ENCODE assay signal across 19 cellular contexts in genomic region chr2:119427756-119428155, GRCh38. TPM values are rescaled to one million over a fixed set of nuclear protein-coding genes. Genes with fewer than 3 reads are reported as not detected.
"Had no signal": no experiment of that assay in that cellular context is flagged by ENCODE, and none has a peak within 500 bp of the region (broad histone marks: within the 10 kb centered on the region; RNA-seq: fewer than 3 reads in every experiment).

No MANE protein-coding gene starts in this region.

- DNase-seq: activated CD4-positive, alpha-beta T cell treated with anti-CD3 and anti-CD28 coated beads for 48 hours; activated CD8-positive, alpha-beta memory T cell treated with anti-CD3 and anti-CD28 coated beads, Interleukin-2, amount 50 U/mL, for 4 hours; activated CD8-positive, alpha-beta T cell treated with anti-CD3 and anti-CD28 coated beads, Interleukin-2, amount 10 ng/mL, durations not matched to agents 7 days and 5 days; activated naive CD8-positive, alpha-beta T cell treated with anti-CD3 and anti-CD28 coated beads for 36 hours; activated T-cell treated with anti-CD3 and anti-CD28 coated beads, Interleukin-2, amount 50 U/mL, for 72 hours; amygdala; body of pancreas; caudate nucleus; effector memory CD8-positive, alpha-beta T cell; gastrocnemius medialis; heart left ventricle; left cardiac atrium; naive thymus-derived CD8-positive, alpha-beta T cell; occipital lobe; spleen; T-helper 2 cell had no signal

- H3K9me3 ChIP-seq: body of pancreas, gastrocnemius medialis, heart left ventricle, spleen had no signal

- H3K36me3 ChIP-seq: gastrocnemius medialis, heart left ventricle, spleen had no signal

- H3K4me3 Mint-ChIP-seq: activated CD8-positive, alpha-beta T cell treated with anti-CD3 and anti-CD28 coated beads, Interleukin-2, amount 10 ng/mL, durations not matched to agents 7 days and 5 days; activated naive CD8-positive, alpha-beta T cell treated with anti-CD3 and anti-CD28 coated beads for 36 hours; activated T-cell treated with anti-CD3 and anti-CD28 coated beads, Interleukin-2, amount 50 U/mL, for 72 hours; effector memory CD8-positive, alpha-beta T cell; naive thymus-derived CD8-positive, alpha-beta T cell; stimulated activated naive CD8-positive, alpha-beta T cell treated with anti-CD3 and anti-CD28 coated beads, Interleukin-15, Interleukin-2, amounts not matched to agents 100 ng/mL and 50 ng/mL, for 24 hours had no signal

- H3K9me3 Mint-ChIP-seq: activated naive CD8-positive, alpha-beta T cell treated with anti-CD3 and anti-CD28 coated beads for 36 hours; activated T-cell treated with anti-CD3 and anti-CD28 coated beads, Interleukin-2, amount 50 U/mL, for 72 hours; effector memory CD8-positive, alpha-beta T cell; stimulated activated naive CD8-positive, alpha-beta T cell treated with anti-CD3 and anti-CD28 coated beads, Interleukin-15, Interleukin-2, amounts not matched to agents 100 ng/mL and 50 ng/mL, for 24 hours had no signal

- H3K27me3 ChIP-seq: body of pancreas, gastrocnemius medialis had no signal

- H3K4me3 ChIP-seq: body of pancreas, gastrocnemius medialis, heart left ventricle, spleen had no signal

- H3K36me3 Mint-ChIP-seq: activated naive CD8-positive, alpha-beta T cell treated with anti-CD3 and anti-CD28 coated beads for 36 hours; naive thymus-derived CD8-positive, alpha-beta T cell had no signal

- H3K27ac ChIP-seq: body of pancreas, gastrocnemius medialis, heart left ventricle had no signal

- H3K27ac Mint-ChIP-seq: activated CD8-positive, alpha-beta T cell treated with anti-CD3 and anti-CD28 coated beads, Interleukin-2, amount 10 ng/mL, durations not matched to agents 7 days and 5 days; activated naive CD8-positive, alpha-beta T cell treated with anti-CD3 and anti-CD28 coated beads for 36 hours; activated T-cell treated with anti-CD3 and anti-CD28 coated beads, Interleukin-2, amount 50 U/mL, for 72 hours; effector memory CD8-positive, alpha-beta T cell; naive thymus-derived CD8-positive, alpha-beta T cell; stimulated activated naive CD8-positive, alpha-beta T cell treated with anti-CD3 and anti-CD28 coated beads, Interleukin-15, Interleukin-2, amounts not matched to agents 100 ng/mL and 50 ng/mL, for 24 hours had no signal

RNA-seq across cellular contexts. Expression of gene TMEM37, which starts 3.9 kb away (rescaled TPM):
- total RNA-seq: activated CD8-positive, alpha-beta T cell treated with anti-CD3 and anti-CD28 coated beads, Interleukin-2, amount 10 ng/mL, durations not matched to agents 7 days and 5 days; activated naive CD8-positive, alpha-beta T cell treated with anti-CD3 and anti-CD28 coated beads for 36 hours; activated T-cell treated with anti-CD3 and anti-CD28 coated beads, Interleukin-2, amount 50 U/mL, for 72 hours; mononuclear cell; occipital lobe; temporal lobe had no signal
- polyA plus RNA-seq: naive thymus-derived CD8-positive, alpha-beta T cell had no signal
